In the genomic region with DNA sequence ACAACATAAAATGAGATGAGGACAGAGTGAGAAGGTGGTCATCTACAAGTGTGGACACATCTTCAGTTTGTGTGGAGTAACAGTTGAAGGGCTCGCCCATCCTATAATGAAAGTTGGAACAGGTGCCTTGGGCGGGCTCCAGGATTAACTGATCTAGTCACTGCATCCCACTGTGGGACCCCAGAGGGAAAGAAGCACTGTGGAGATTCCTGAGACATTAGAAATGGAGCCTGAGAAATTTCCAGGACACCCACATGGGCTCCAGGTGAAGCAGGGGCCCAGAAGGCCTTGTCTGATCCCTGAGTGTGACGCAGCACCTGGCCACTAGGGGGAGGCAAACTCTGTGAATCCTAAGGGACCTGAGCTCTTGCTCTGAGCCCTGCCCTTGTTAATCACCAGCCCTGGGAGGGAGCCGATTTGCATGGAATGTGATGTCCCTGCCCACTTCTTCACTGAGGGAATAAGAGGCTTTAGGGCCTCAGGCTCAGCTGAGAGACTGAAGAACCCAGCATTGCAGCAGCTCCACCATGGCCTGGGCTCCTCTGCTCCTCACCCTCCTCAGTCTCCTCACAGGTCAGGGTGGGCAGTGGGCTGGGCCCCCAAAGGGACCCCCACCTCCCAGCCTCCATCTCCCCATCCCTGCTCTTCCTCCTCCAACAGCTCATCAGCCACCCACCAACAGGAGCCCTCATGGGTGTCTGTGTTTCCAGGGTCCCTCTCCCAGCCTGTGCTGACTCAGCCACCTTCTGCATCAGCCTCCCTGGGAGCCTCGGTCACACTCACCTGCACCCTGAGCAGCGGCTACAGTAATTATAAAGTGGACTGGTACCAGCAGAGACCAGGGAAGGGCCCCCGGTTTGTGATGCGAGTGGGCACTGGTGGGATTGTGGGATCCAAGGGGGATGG, we compare ENCODE assay signal across 8 cellular contexts.
A peak's percentile ranks its signal among the peaks of the same experiment; 100 is the strongest.
DNase-seq lines count a peak whose midpoint lies in the region; ATAC-seq, FAIRE-seq and TF ChIP-seq lines count a peak whose summit lies in the region.

No MANE protein-coding gene starts in this region.

- no peaks in the 10 kb centered on the region for H3K27me3 ChIP-seq in SU-DHL-6 (ENCODE audit: low read length)

- FAIRE-seq in D721Med (lab: Jason Lieb, UNC) = no peak

- H3K9me3 ChIP-seq in SU-DHL-6 (ENCODE audit: insufficient read depth, low read length) = no peaks in the 10 kb centered on the region

- no peak overlapping the region for H3K27ac ChIP-seq in SU-DHL-6 (ENCODE audit: low read depth, low read length)

- H3K4me3 ChIP-seq in SU-DHL-6 (ENCODE audit: insufficient read depth, low read length, poor library complexity, severe bottlenecking) = no peak overlapping the region

- ATAC-seq in HG03175 (IDR thresholded peaks at IDR 0.05; ENCODE audit: unreplicated experiment) (no peak), HG03439 (IDR thresholded peaks at IDR 0.05; ENCODE audit: unreplicated experiment) (no peak)

- no peaks in the 10 kb centered on the region for H3K79me2 ChIP-seq in SU-DHL-6 (ENCODE audit: insufficient read depth, low read length)

- H3F3A ChIP-seq in SU-DHL-6 (ENCODE audit: insufficient read depth) = no peaks in the 10 kb centered on the region

- no peaks in the 10 kb centered on the region for H3K36me3 ChIP-seq in SU-DHL-6 (ENCODE audit: low read length)

- no peaks in the 10 kb centered on the region for H3K9me2 ChIP-seq in SU-DHL-6 (replicated peaks; ENCODE audit: insufficient read depth, low read length)

- H2AFZ ChIP-seq in SU-DHL-6 (ENCODE audit: low read depth, low read length, severe bottlenecking) = no peak overlapping the region

- peak; percentile 43 for DNase-seq in D721Med (ENCODE audit: insufficient read length, low spot score)
- DNase-seq in KBM-7 = peak; percentile 26
- DNase-seq in amniotic epithelial cell (ENCODE audit: low read depth) = peak; percentile 14
- DNase-seq in iPS-NIHi7 (ENCODE audit: extremely low spot score) = peak; percentile 96
- peak; percentile 55 to 72 for DNase-seq in stimulated activated CD4-positive, alpha-beta T cell treated with anti-CD3 and anti-CD28 coated beads, Interleukin-4, amount 100 ng/mL, for 48 hours (ENCODE audit: low read depth in 2 of 2)

- TF ChIP-seq CTCF in D721Med (IDR thresholded peaks at IDR 0.05; ENCODE audit: insufficient read depth, missing control alignments) (peak; percentile 56), SU-DHL-6 (IDR thresholded peaks at IDR 0.05; ENCODE audit: insufficient read depth, low read length, poor library complexity, severe bottlenecking) (peak; percentile 51)

- no peak overlapping the region for H3K9ac ChIP-seq in SU-DHL-6 (ENCODE audit: low read length)

- no peak overlapping the region for H3K4me2 ChIP-seq in SU-DHL-6 (ENCODE audit: low read depth, low read length, poor library complexity, severe bottlenecking)

- H4K20me1 ChIP-seq in SU-DHL-6 (ENCODE audit: low read depth, low read length) = no peaks in the 10 kb centered on the region

- in situ Hi-C loops in KBM-7 (cut with MboI; ENCODE audit: low pct_unique_long_range_greater_than_20kb, low sequenced_read_pairs) = no loop called here

Comparison
In these comparisons a context has a peak if more than half of its experiments do, and no peak if none do; other contexts are left out.
1. DNase-seq: peak in every context shown above with its lines; median percentile 96 in iPS-NIHi7; 64 in stimulated activated CD4-positive, alpha-beta T cell treated with anti-CD3 and anti-CD28 coated beads, Interleukin-4, amount 100 ng/mL, for 48 hours; 43 in D721Med; 26 in KBM-7; 14 in amniotic epithelial cell.